In genomic region chr9:68983008-68983411, GRCh38 we compare ENCODE assay signal across 18 cellular contexts. TPM values are rescaled to one million over a fixed set of nuclear protein-coding genes. Genes with fewer than 3 reads are reported as not detected.
DNase-seq lines count a peak whose midpoint lies in the region; ATAC-seq, FAIRE-seq and TF ChIP-seq lines count a peak whose summit lies in the region.
"Had no signal": no experiment of that assay in that cellular context is flagged by ENCODE, and none has a peak within 500 bp of the region (broad histone marks: within the 10 kb centered on the region; RNA-seq: fewer than 3 reads in every experiment).

No MANE protein-coding gene starts in this region.

- no peak overlapping the region for H3K27ac ChIP-seq in OCI-LY7 (ENCODE audit: low read depth, low read length, poor library complexity, severe bottlenecking)
- H3K27ac ChIP-seq: dorsolateral prefrontal cortex, tibial artery had no signal

- peaks cover 56% of the 10 kb centered on the region for H3K4me1 Mint-ChIP-seq in activated CD4-positive, alpha-beta memory T cell treated with anti-CD3 and anti-CD28 coated beads, Interleukin-2, amount 10 ng/mL, durations not matched to agents 7 days and 5 days
- peaks cover 18% of the 10 kb centered on the region for H3K4me1 Mint-ChIP-seq in activated CD4-positive, alpha-beta memory T cell treated with anti-CD3 and anti-CD28 coated beads for 36 hours (ENCODE audit: low read depth)
- peaks cover 63% of the 10 kb centered on the region for H3K4me1 Mint-ChIP-seq in nephron progenitor cell

- peak overlapping the region; percentile 35; the same call in 1 of the 2 replicates for H2AFZ ChIP-seq in OCI-LY7 (ENCODE audit: low read length)

- H3K4me3 ChIP-seq in OCI-LY7 (ENCODE audit: low read depth, low read length, poor library complexity, severe bottlenecking) = no peak overlapping the region
- H3K4me3 ChIP-seq: dorsolateral prefrontal cortex, tibial artery had no signal

- TF ChIP-seq CTCF in OCI-LY7 (conservative IDR thresholded peaks at IDR 0.05; ENCODE audit: low read length) = no peak
- no peak for TF ChIP-seq CTCF in nephron progenitor cell (IDR thresholded peaks at IDR 0.05)

- no peaks in the 10 kb centered on the region for H3K79me2 ChIP-seq in OCI-LY7 (ENCODE audit: insufficient read depth, low read depth, low read length)

- H3K4me1 ChIP-seq in OCI-LY7 (ENCODE audit: insufficient read depth, low read length, poor library complexity, severe bottlenecking) = peaks cover 44% of the 10 kb centered on the region

- CTCF ChIA-PET in activated CD4-positive, alpha-beta memory T cell treated with anti-CD3 and anti-CD28 coated beads, Interleukin-2, amount 10 ng/mL, durations not matched to agents 7 days and 5 days (lab: Charles Lee) = no interaction called here
- CTCF ChIA-PET in activated CD4-positive, alpha-beta memory T cell treated with anti-CD3 and anti-CD28 coated beads for 36 hours (lab: Charles Lee) = interaction anchor here (2.5 kb wide), 1 partner anchor 16 kb away, joined by 6 read pairs; no protein-coding TSS in a partner anchor
- CTCF ChIA-PET in OCI-LY7 (lab: Charles Lee; ENCODE audit: unreplicated experiment) = no interaction called here

- no peaks in the 10 kb centered on the region for H3K27me3 Mint-ChIP-seq in activated CD4-positive, alpha-beta memory T cell treated with anti-CD3 and anti-CD28 coated beads, Interleukin-2, amount 10 ng/mL, durations not matched to agents 7 days and 5 days
- peaks cover 3% of the 10 kb centered on the region for H3K27me3 Mint-ChIP-seq in activated CD4-positive, alpha-beta memory T cell treated with anti-CD3 and anti-CD28 coated beads for 36 hours
- H3K27me3 Mint-ChIP-seq in nephron progenitor cell (ENCODE audit: low read depth, poor library complexity) = peaks cover 6% of the 10 kb centered on the region
- H3K27me3 Mint-ChIP-seq: naive B cell had no signal

- peak overlapping the region; percentile 21 for H3K27ac Mint-ChIP-seq in activated CD4-positive, alpha-beta memory T cell treated with anti-CD3 and anti-CD28 coated beads, Interleukin-2, amount 10 ng/mL, durations not matched to agents 7 days and 5 days
- no peak overlapping the region for H3K27ac Mint-ChIP-seq in activated CD4-positive, alpha-beta memory T cell treated with anti-CD3 and anti-CD28 coated beads for 36 hours
- peak overlapping the region; percentile 8 for H3K27ac Mint-ChIP-seq in nephron progenitor cell

- peaks cover 3% of the 10 kb centered on the region for H3K36me3 Mint-ChIP-seq in activated CD4-positive, alpha-beta memory T cell treated with anti-CD3 and anti-CD28 coated beads, Interleukin-2, amount 10 ng/mL, durations not matched to agents 7 days and 5 days (ENCODE audit: low read depth)
- no peaks in the 10 kb centered on the region for H3K36me3 Mint-ChIP-seq in activated CD4-positive, alpha-beta memory T cell treated with anti-CD3 and anti-CD28 coated beads for 36 hours
- peaks cover 8% of the 10 kb centered on the region for H3K36me3 Mint-ChIP-seq in nephron progenitor cell (ENCODE audit: low read depth)
- H3K36me3 Mint-ChIP-seq: naive B cell had no signal

- no peaks in the 10 kb centered on the region for H4K20me1 ChIP-seq in OCI-LY7 (ENCODE audit: insufficient read depth, low read length)

- POLR2A ChIA-PET in activated CD4-positive, alpha-beta memory T cell treated with anti-CD3 and anti-CD28 coated beads, Interleukin-2, amount 10 ng/mL, durations not matched to agents 7 days and 5 days (lab: Charles Lee) = interaction anchor here (1.8 kb wide), 1 partner anchor 9 kb away, joined by 6 read pairs; no protein-coding TSS in a partner anchor
- POLR2A ChIA-PET in activated CD4-positive, alpha-beta memory T cell treated with anti-CD3 and anti-CD28 coated beads for 36 hours (lab: Charles Lee) = interaction anchor here (2.5 kb wide), 1 partner anchor 9 kb away, joined by 22 read pairs; no protein-coding TSS in a partner anchor
- POLR2A ChIA-PET in OCI-LY7 (lab: Charles Lee) = no interaction called here

- H3K4me3 Mint-ChIP-seq in activated CD4-positive, alpha-beta memory T cell treated with anti-CD3 and anti-CD28 coated beads, Interleukin-2, amount 10 ng/mL, durations not matched to agents 7 days and 5 days = no peak overlapping the region
- H3K4me3 Mint-ChIP-seq in activated CD4-positive, alpha-beta memory T cell treated with anti-CD3 and anti-CD28 coated beads for 36 hours = no peak overlapping the region
- H3K4me3 Mint-ChIP-seq in nephron progenitor cell = no peak overlapping the region
- H3K4me3 Mint-ChIP-seq: naive B cell had no signal

- H3K9me3 Mint-ChIP-seq in activated CD4-positive, alpha-beta memory T cell treated with anti-CD3 and anti-CD28 coated beads, Interleukin-2, amount 10 ng/mL, durations not matched to agents 7 days and 5 days = no peaks in the 10 kb centered on the region
- no peaks in the 10 kb centered on the region for H3K9me3 Mint-ChIP-seq in activated CD4-positive, alpha-beta memory T cell treated with anti-CD3 and anti-CD28 coated beads for 36 hours
- peaks cover 4% of the 10 kb centered on the region for H3K9me3 Mint-ChIP-seq in nephron progenitor cell
- H3K9me3 Mint-ChIP-seq: naive B cell had no signal

- intact Hi-C loops in activated CD4-positive, alpha-beta memory T cell treated with anti-CD3 and anti-CD28 coated beads for 36 hours (cut with micrococcal nuclease) = loop anchor here (1.0 kb wide), 1 partner anchor 31 kb away; no protein-coding TSS in a partner anchor
- intact Hi-C loops in OCI-LY7 (cut with micrococcal nuclease; ENCODE audit: unreplicated experiment) = no loop called here

- FAIRE-seq in HTR-8/SVneo (lab: Jason Lieb, UNC) = no peak
- FAIRE-seq: islet of Langerhans had no signal

- DNase-seq in activated CD4-positive, alpha-beta memory T cell treated with anti-CD3 and anti-CD28 coated beads, Interleukin-2, amount 10 ng/mL, durations not matched to agents 7 days and 5 days = no peak
- no peak for DNase-seq in activated CD4-positive, alpha-beta memory T cell treated with anti-CD3 and anti-CD28 coated beads for 36 hours
- DNase-seq in OCI-LY7 (ENCODE audit: low spot score) (no peak), nephron progenitor cell (no peak), HTR-8/SVneo (ENCODE audit: insufficient read length, low spot score) (no peak), NCI-H1436 treated with DMSO at 0.1 percent for 48 hours (lab: John Stamatoyannopoulos, UW) (no peak)
- DNase-seq in stimulated activated naive CD4-positive, alpha-beta T cell (lab: John Stamatoyannopoulos, UW) = no peak
- DNase-seq: ACHN, dorsolateral prefrontal cortex, naive B cell, NCI-H1694 treated with DMSO at 0.1 percent for 48 hours, tibial artery had no signal

- peak; percentile 45 for ATAC-seq in GM21723 (IDR thresholded peaks at IDR 0.05; ENCODE audit: unreplicated experiment)
- ATAC-seq: sciatic nerve had no signal

- H3K9me3 ChIP-seq in OCI-LY7 (ENCODE audit: low read length) = no peaks in the 10 kb centered on the region
- H3K9me3 ChIP-seq: tibial artery had no signal

- 0 out of 2 replicates have a peak overlapping the region, but pooled peaks have one; percentile 5 for H3K4me2 ChIP-seq in OCI-LY7 (ENCODE audit: low read length)

- H3K9me2 ChIP-seq in OCI-LY7 (ENCODE audit: insufficient read depth, low read length) = no peaks in the 10 kb centered on the region

- H3K36me3 ChIP-seq in OCI-LY7 (ENCODE audit: insufficient read depth, low read length) = no peaks in the 10 kb centered on the region
- H3K36me3 ChIP-seq: tibial artery had no signal

- no TSS peak for BruUV-seq in OCI-LY7 (replicated peaks; lab: Mats Ljungman, UMichigan)

RNA-seq across cellular contexts. Expression of gene PRKACG, which starts 30.9 kb away (rescaled TPM):
- total RNA-seq in activated CD4-positive, alpha-beta memory T cell treated with anti-CD3 and anti-CD28 coated beads, Interleukin-2, amount 10 ng/mL, durations not matched to agents 7 days and 5 days = not detected
- total RNA-seq in activated CD4-positive, alpha-beta memory T cell treated with anti-CD3 and anti-CD28 coated beads for 36 hours = not detected
- not detected in 2 replicates for total RNA-seq in OCI-LY7 (2014; rRNA removed; shearing (Covaris generic))
- total RNA-seq in OCI-LY7 (2022) = not detected in 2 replicates
- total RNA-seq: activated CD8-positive, alpha-beta memory T cell treated with anti-CD3 and anti-CD28 coated beads for 36 hours; Daoy; dorsolateral prefrontal cortex; fibroblast of villous mesenchyme; sciatic nerve had no signal

RNA-seq across cellular contexts. Expression of gene FXN, which starts 52.5 kb away (rescaled TPM):
- 10 to 100 TPM; 21.8 to 22.5 TPM for total RNA-seq in activated CD4-positive, alpha-beta memory T cell treated with anti-CD3 and anti-CD28 coated beads, Interleukin-2, amount 10 ng/mL, durations not matched to agents 7 days and 5 days
- total RNA-seq in activated CD4-positive, alpha-beta memory T cell treated with anti-CD3 and anti-CD28 coated beads for 36 hours = 10 to 100 TPM; 14.1 to 15.2 TPM
- total RNA-seq in OCI-LY7 (2014; rRNA removed; shearing (Covaris generic)) = 5.6 and 6.9 TPM in 2 replicates
- 33.6 and 36.1 TPM in 2 replicates for total RNA-seq in OCI-LY7 (2022)
